1 cellular context compared by ENCODE assay signal in the genomic region with DNA sequence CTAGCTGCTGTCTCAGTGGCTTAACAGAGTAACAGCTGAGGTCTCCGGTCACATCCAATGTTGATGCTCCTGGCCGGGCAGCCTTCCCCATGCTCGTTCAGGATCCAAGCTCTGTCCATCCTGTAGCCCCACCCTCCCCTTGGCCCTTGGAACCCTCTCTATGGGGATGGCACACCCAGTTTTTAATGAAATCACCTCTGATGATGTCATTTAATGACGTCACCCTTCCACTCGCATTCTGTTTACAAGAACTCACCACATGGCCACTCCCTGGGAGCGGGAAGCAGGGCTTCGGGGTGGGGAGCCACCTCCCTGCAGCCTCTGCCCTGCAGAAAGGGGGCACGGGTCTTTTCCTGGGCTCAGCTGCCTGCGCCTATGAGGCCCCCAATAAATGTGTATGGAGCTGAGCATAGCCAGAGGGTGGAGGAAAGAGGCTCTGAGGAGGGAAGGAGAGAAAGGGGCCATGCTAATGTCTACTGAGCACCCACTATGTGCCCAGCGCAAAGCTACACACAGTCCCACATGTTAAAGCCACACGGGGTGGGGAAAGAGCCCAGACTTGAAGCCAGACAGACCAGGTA.
A peak's percentile ranks its signal among the peaks of the same experiment; 100 is the strongest.
TF ChIP-seq lines count a peak whose summit lies in the region.

No MANE protein-coding gene starts in this region.

TF ChIP-seq in Ishikawa, 13 proteins besides CTCF, POLR2A, EP300 and RAD21:
- TF ChIP-seq CEBPB (IDR thresholded peaks at IDR 0.05), result no peak
- TF ChIP-seq CREB1 (IDR thresholded peaks at IDR 0.05; ENCODE audit: low read depth), result peak; percentile 65
